In the genomic region with DNA sequence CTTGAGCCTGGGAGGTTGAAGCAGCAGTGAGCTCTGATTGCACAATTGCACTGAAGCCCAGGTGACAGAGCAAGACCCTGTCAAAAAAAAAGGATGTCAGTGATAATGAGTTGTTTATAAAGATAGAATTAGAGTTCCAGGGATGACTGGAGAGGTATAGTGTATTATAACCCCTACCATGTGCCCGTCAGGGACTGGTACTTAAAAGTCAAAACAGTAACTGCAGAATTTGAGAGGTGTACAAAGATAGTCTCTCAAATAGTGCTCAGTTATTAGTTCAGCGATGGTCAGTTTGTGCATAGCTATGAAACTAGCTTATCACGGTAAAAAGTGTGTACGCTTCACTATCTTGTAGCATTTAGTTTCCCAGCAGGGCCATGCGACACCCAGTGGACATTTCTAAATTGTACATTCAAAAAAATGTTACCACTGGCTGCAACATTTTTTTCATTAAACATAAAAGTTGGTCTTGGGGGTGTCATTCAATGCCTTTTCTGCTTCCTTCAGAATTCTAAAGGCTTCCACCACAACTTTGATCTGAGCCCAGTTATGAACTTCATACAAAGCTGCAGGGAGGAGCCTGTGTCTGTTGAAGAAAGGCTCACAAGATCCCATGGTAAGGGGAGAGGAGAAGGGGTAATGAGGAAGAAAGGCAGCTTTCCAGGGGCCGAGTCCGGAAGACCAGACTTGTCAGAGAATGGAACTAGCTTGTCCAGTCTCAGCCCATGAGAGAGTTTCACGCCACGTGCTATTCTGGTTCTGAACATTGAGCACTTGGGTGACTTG, we compare ENCODE assay signal across 8 cellular contexts. TPM values are rescaled to one million over a fixed set of nuclear protein-coding genes. Genes with fewer than 3 reads are reported as not detected.
DNase-seq lines count a peak whose midpoint lies in the region; ATAC-seq and TF ChIP-seq lines count a peak whose summit lies in the region.

No MANE protein-coding gene starts in this region.

- DNase-seq in Caki2 (ENCODE audit: low read depth): peak; percentile 19
- DNase-seq in HFFc6: peak; percentile 6
- DNase-seq in left lobe of liver (ENCODE audit: low spot score): no peak
- DNase-seq in NCI-H2081 (lab: John Stamatoyannopoulos, UW): no peak
- no peak for DNase-seq in activated naive CD4-positive, alpha-beta T cell treated with anti-CD3 and anti-CD28 coated beads, Interleukin-2, amount 10 ng/mL, durations not matched to agents 7 days and 5 days
- no peak for DNase-seq in stimulated activated CD4-positive, alpha-beta T cell treated with anti-CD3 and anti-CD28 coated beads, Interleukin-12 subunit alpha, Interleukin-12 subunit beta, amount 100 ng/mL, for 4 hours

- H3K27ac ChIP-seq in VCaP: no peak overlapping the region

- CTCF ChIA-PET in activated naive CD4-positive, alpha-beta T cell treated with anti-CD3 and anti-CD28 coated beads, Interleukin-2, amount 10 ng/mL, durations not matched to agents 7 days and 5 days (lab: Charles Lee): interaction anchor here (0.5 kb wide), 1 partner anchor 18 kb away, joined by 4 read pairs; no protein-coding TSS in a partner anchor

- peaks cover 9% of the 10 kb centered on the region; the same call in 1 of the 2 replicates for H3K4me1 Mint-ChIP-seq in HFFc6 (ENCODE audit: low read depth)
- peaks cover 7% of the 10 kb centered on the region for H3K4me1 Mint-ChIP-seq in activated naive CD4-positive, alpha-beta T cell treated with anti-CD3 and anti-CD28 coated beads, Interleukin-2, amount 10 ng/mL, durations not matched to agents 7 days and 5 days

- ATAC-seq in left lobe of liver (peak; percentile 65), GM21381 (IDR thresholded peaks at IDR 0.05; ENCODE audit: unreplicated experiment) (no peak)

- H3K4me3 Mint-ChIP-seq in HFFc6: no peak overlapping the region
- no peak overlapping the region for H3K4me3 Mint-ChIP-seq in activated naive CD4-positive, alpha-beta T cell treated with anti-CD3 and anti-CD28 coated beads, Interleukin-2, amount 10 ng/mL, durations not matched to agents 7 days and 5 days

- in situ Hi-C loops in Caki2 (cut with HindIII; ENCODE audit: low pct_unique_long_range_greater_than_20kb, low sequenced_read_pairs): loop anchor here (10.0 kb wide), 1 partner anchor 135 kb away; no protein-coding TSS in a partner anchor

- no peaks in the 10 kb centered on the region for H3K9me3 Mint-ChIP-seq in HFFc6
- no peaks in the 10 kb centered on the region for H3K9me3 Mint-ChIP-seq in activated naive CD4-positive, alpha-beta T cell treated with anti-CD3 and anti-CD28 coated beads, Interleukin-2, amount 10 ng/mL, durations not matched to agents 7 days and 5 days

- H3K27ac Mint-ChIP-seq in HFFc6: no peak overlapping the region
- H3K27ac Mint-ChIP-seq in activated naive CD4-positive, alpha-beta T cell treated with anti-CD3 and anti-CD28 coated beads, Interleukin-2, amount 10 ng/mL, durations not matched to agents 7 days and 5 days: no peak overlapping the region

- TF ChIP-seq CTCF in HFFc6 (IDR thresholded peaks at IDR 0.05) (peak; percentile 69), VCaP (conservative IDR thresholded peaks at IDR 0.05) (peak; percentile 77)

- H3K36me3 Mint-ChIP-seq in HFFc6 (ENCODE audit: low read depth): no peaks in the 10 kb centered on the region
- H3K36me3 Mint-ChIP-seq in activated naive CD4-positive, alpha-beta T cell treated with anti-CD3 and anti-CD28 coated beads, Interleukin-2, amount 10 ng/mL, durations not matched to agents 7 days and 5 days: no peaks in the 10 kb centered on the region

- H3K27me3 Mint-ChIP-seq in HFFc6 (ENCODE audit: insufficient read depth): peaks cover 5% of the 10 kb centered on the region
- H3K27me3 Mint-ChIP-seq in activated naive CD4-positive, alpha-beta T cell treated with anti-CD3 and anti-CD28 coated beads, Interleukin-2, amount 10 ng/mL, durations not matched to agents 7 days and 5 days: peaks cover 2% of the 10 kb centered on the region

RNA-seq across cellular contexts. Expression of a gene that starts 9.2 kb away (rescaled TPM):
- 3.2 and 3.7 TPM in 2 replicates for total RNA-seq in Caki2 (2014; rRNA removed; shearing (Covaris generic); ENCODE audit: low replicate concordance)
- under 1 TPM in 4 of 6 experiments, not detected in 2; 0.35 to 0.79 (median 0.51) TPM for total RNA-seq in HFFc6 (2021; fragmentation: NEBNext Ultra II Directional; extraction: Animal tissue kit (Norgen Biotek cat#: 25700))
- 16.7 TPM for total RNA-seq in left lobe of liver

Comparison
In these comparisons a context has a peak if more than half of its experiments do, and no peak if none do; other contexts are left out.
1. DNase-seq: peak in Caki2 (single experiment) and HFFc6 (single experiment); none in left lobe of liver (single experiment), NCI-H2081 (0 of 2), activated naive CD4-positive, alpha-beta T cell treated with anti-CD3 and anti-CD28 coated beads, Interleukin-2, amount 10 ng/mL, durations not matched to agents 7 days and 5 days (single experiment) and stimulated activated CD4-positive, alpha-beta T cell treated with anti-CD3 and anti-CD28 coated beads, Interleukin-12 subunit alpha, Interleukin-12 subunit beta, amount 100 ng/mL, for 4 hours (single experiment).